10 cellular contexts compared by ENCODE assay signal in genomic region chr3:30610702-30611410, GRCh38. TPM values are rescaled to one million over a fixed set of nuclear protein-coding genes. Genes with fewer than 3 reads are reported as not detected.
A peak's percentile ranks its signal among the peaks of the same experiment; 100 is the strongest.
DNase-seq lines count a peak whose midpoint lies in the region; ATAC-seq and TF ChIP-seq lines count a peak whose summit lies in the region.
"Had no signal": no experiment of that assay in that cellular context is flagged by ENCODE, and none has a peak within 500 bp of the region (broad histone marks: within the 10 kb centered on the region; RNA-seq: fewer than 3 reads in every experiment).

No MANE protein-coding gene starts in this region.

- peaks cover 54% of the 10 kb centered on the region for H3K4me1 Mint-ChIP-seq in activated naive CD8-positive, alpha-beta T cell treated with anti-CD3 and anti-CD28 coated beads for 36 hours

- peaks cover 75% of the 10 kb centered on the region for H3K36me3 Mint-ChIP-seq in activated naive CD8-positive, alpha-beta T cell treated with anti-CD3 and anti-CD28 coated beads for 36 hours

- H3K4me3 Mint-ChIP-seq in activated naive CD8-positive, alpha-beta T cell treated with anti-CD3 and anti-CD28 coated beads for 36 hours = peak overlapping the region; percentile 96
- H3K4me3 Mint-ChIP-seq: H9 had no signal

- H3K27me3 Mint-ChIP-seq in activated naive CD8-positive, alpha-beta T cell treated with anti-CD3 and anti-CD28 coated beads for 36 hours = no peaks in the 10 kb centered on the region

- peak overlapping the region; percentile 3 to 96 for H3K4me3 ChIP-seq in right atrium auricular region
- peak overlapping the region; percentile 15 for H3K4me3 ChIP-seq in mononuclear cell (ENCODE audit: low read length)
- H3K4me3 ChIP-seq in transverse colon = peak overlapping the region in 1 of 4 donors; percentile 67

- H3K36me3 ChIP-seq in right atrium auricular region = no peaks in the 10 kb centered on the region
- H3K36me3 ChIP-seq in transverse colon = no peaks in the 10 kb centered on the region

- intact Hi-C loops in cardiac septum (cut with DNase I) (no loop called here), transverse colon (cut with DNase I; ENCODE audit: low total_unique reads) (loop anchor here (10.0 kb wide), 1 partner anchor 74 kb away; no protein-coding TSS in a partner anchor)

- peaks cover 0 to 72% of the 10 kb centered on the region in 2 donors for H3K4me1 ChIP-seq in right atrium auricular region
- peaks cover 69% of the 10 kb centered on the region for H3K4me1 ChIP-seq in mononuclear cell (ENCODE audit: insufficient read depth, low read length)
- peaks cover 0 to 73% (median 40%) of the 10 kb centered on the region in 4 donors for H3K4me1 ChIP-seq in transverse colon

- peak overlapping the region; percentile 88 for H3K27ac Mint-ChIP-seq in activated naive CD8-positive, alpha-beta T cell treated with anti-CD3 and anti-CD28 coated beads for 36 hours
- H3K27ac Mint-ChIP-seq: H9 had no signal

- no peak for DNase-seq in right atrium auricular region (ENCODE audit: low spot score)
- no peak for DNase-seq in cardiac septum (ENCODE audit: low spot score)
- DNase-seq in activated naive CD8-positive, alpha-beta T cell treated with anti-CD3 and anti-CD28 coated beads for 36 hours = no peak
- DNase-seq in transverse colon = no peak
- DNase-seq in NCI-H2196 treated with DMSO at 0.1 percent for 48 hours (lab: John Stamatoyannopoulos, UW; ENCODE audit: unreplicated experiment) = no peak
- no peak for DNase-seq in NCI-H128 (lab: John Stamatoyannopoulos, UW; ENCODE audit: unreplicated experiment)
- DNase-seq: H9 had no signal

- in situ Hi-C loops in transverse colon (cut with MboI; ENCODE audit: low pct_ligation_motif_present in 1 of 4, low pct_unique_long_range_greater_than_20kb in 1 of 4, low sequenced_read_pairs in 3 of 4) = no loop called here

- H3K27ac ChIP-seq in right atrium auricular region (peak overlapping the region; percentile 99), transverse colon (peak overlapping the region; percentile 96 to 99 (median 99))
- H3K27ac ChIP-seq: VCaP had no signal

- H3K9me3 ChIP-seq in right atrium auricular region (no peaks in the 10 kb centered on the region), mononuclear cell (ENCODE audit: low read depth, low read length) (no peaks in the 10 kb centered on the region), transverse colon (no peaks in the 10 kb centered on the region)

- no peak for TF ChIP-seq CTCF in right atrium auricular region (IDR thresholded peaks at IDR 0.05)
- no peak for TF ChIP-seq CTCF in transverse colon (IDR thresholded peaks at IDR 0.05)

- H3K9me3 Mint-ChIP-seq in activated naive CD8-positive, alpha-beta T cell treated with anti-CD3 and anti-CD28 coated beads for 36 hours = no peaks in the 10 kb centered on the region

- TF ChIP-seq POLR2A in transverse colon (IDR thresholded peaks at IDR 0.05) = no peak

- TF ChIP-seq EP300 in transverse colon (IDR thresholded peaks at IDR 0.05; ENCODE audit: low read depth) = no peak

- H3K27me3 ChIP-seq in right atrium auricular region = no peaks in the 10 kb centered on the region
- H3K27me3 ChIP-seq in mononuclear cell (ENCODE audit: insufficient read depth, low read length) = no peaks in the 10 kb centered on the region
- H3K27me3 ChIP-seq in transverse colon = no peaks in the 10 kb centered on the region

- ATAC-seq in GM21786 (IDR thresholded peaks at IDR 0.05; ENCODE audit: unreplicated experiment) = no peak

- 25 to 60% methylated on average over 2 to 3 of the region's 3 CpGs for WGBS in transverse colon (ENCODE audit: low coverage in 1 of 2), 2 donors

RNA-seq across cellular contexts. Expression of gene TGFBR2, which starts 4.5 kb away (rescaled TPM):
- 100 to 1,000 TPM; 205 to 210 TPM for total RNA-seq in right atrium auricular region
- total RNA-seq in cardiac septum = 66.7 TPM
- total RNA-seq in activated naive CD8-positive, alpha-beta T cell treated with anti-CD3 and anti-CD28 coated beads for 36 hours = 10 to 100 TPM; 64.1 to 65.1 TPM
- 209 TPM for total RNA-seq in mononuclear cell
- 100 to 1,000 TPM in 2 of 4 donors, 10 to 100 TPM in 2; 63.2 to 179 (median 98.5) TPM for total RNA-seq in transverse colon
